Comparison of ENCODE assay signal across 31 cellular contexts in the genomic region with DNA sequence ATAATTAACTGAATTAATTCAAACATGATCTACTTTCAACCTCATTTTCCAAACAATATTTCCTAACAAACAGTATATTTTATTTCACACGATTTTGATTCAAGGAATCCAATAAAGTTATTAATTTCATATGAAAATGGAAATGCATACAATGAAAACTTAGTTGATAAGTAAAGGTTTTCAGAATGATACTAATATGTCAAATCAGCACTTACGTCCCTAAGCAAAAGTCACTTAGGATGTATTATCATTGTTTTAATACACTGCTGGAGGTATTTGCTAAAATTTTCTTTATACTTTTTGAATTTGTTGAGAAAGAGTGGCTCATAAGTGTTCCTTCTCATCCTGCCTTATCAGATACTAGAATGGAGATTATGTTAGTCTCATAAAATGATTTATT.
"Had no signal": no experiment of that assay in that cellular context is flagged by ENCODE, and none has a peak within 500 bp of the region (broad histone marks: within the 10 kb centered on the region; RNA-seq: fewer than 3 reads in every experiment).

No MANE protein-coding gene starts in this region.

- H3K9me3 ChIP-seq: ovary, psoas muscle, suprapubic skin, testis, tibial artery, transverse colon, upper lobe of right lung, vagina had no signal

- H3K4me3 ChIP-seq: neural progenitor cell, ovary, psoas muscle, skin epidermis, smooth muscle cell, spleen, suprapubic skin, testis, tibial artery, transverse colon, upper lobe of right lung, vagina had no signal

- H3K4me3 Mint-ChIP-seq: natural killer cell; nephron; neural progenitor cell; stimulated activated memory B cell treated with anti-CD40 and anti-IgM and Interleukin-4, amounts not matched to agents 10 μg/mL and 1 μg/mL and 100 μg/mL, for 72 hours; stimulated activated naive CD8-positive, alpha-beta T cell treated with anti-CD3 and anti-CD28 coated beads, Interleukin-15, amount 100 ng/mL, for 72 hours; type B pancreatic cell had no signal

- H3K27ac Mint-ChIP-seq: natural killer cell; nephron; neural progenitor cell; progenitor cell of endocrine pancreas; stimulated activated memory B cell treated with anti-CD40 and anti-IgM and Interleukin-4, amounts not matched to agents 10 μg/mL and 1 μg/mL and 100 μg/mL, for 72 hours; stimulated activated naive CD8-positive, alpha-beta T cell treated with anti-CD3 and anti-CD28 coated beads, Interleukin-15, amount 100 ng/mL, for 72 hours; type B pancreatic cell had no signal

- H3K27ac ChIP-seq: neural progenitor cell, ovary, parathyroid adenoma, psoas muscle, skin epidermis, spleen, suprapubic skin, testis, tibial artery, transverse colon, upper lobe of right lung, vagina had no signal

- H2AFZ ChIP-seq: neural progenitor cell, parathyroid adenoma had no signal

- H3K9ac ChIP-seq: neural progenitor cell, parathyroid adenoma had no signal

- H3K4me1 ChIP-seq: neural progenitor cell, parathyroid adenoma, psoas muscle, spleen, suprapubic skin, testis, tibial artery, transverse colon, upper lobe of right lung, vagina had no signal

- H3K36me3 ChIP-seq: neural progenitor cell, ovary, spleen, suprapubic skin, tibial artery, transverse colon, upper lobe of right lung, vagina had no signal

- DNase-seq: natural killer cell; occipital lobe; ovary; posterior cingulate gyrus; psoas muscle; right cardiac atrium; spleen; stimulated activated CD4-positive, alpha-beta T cell treated with anti-CD3 and anti-CD28 coated beads, Interleukin-12 subunit alpha, Interleukin-12 subunit beta, amount 100 ng/mL, for 4 hours; stimulated activated CD4-positive, alpha-beta T cell treated with anti-CD3 and anti-CD28 coated beads, Interleukin-1b, Interleukin-23, amount 100 ng/mL, for 48 hours; stimulated activated CD4-positive, alpha-beta T cell treated with anti-CD3 and anti-CD28 coated beads, Interleukin-4, amount 100 ng/mL, for 1 hour; stimulated activated CD4-positive, alpha-beta T cell treated with anti-CD3 and anti-CD28 coated beads, Interleukin-4, amount 100 ng/mL, for 4 hours; stimulated activated CD8-positive, alpha-beta memory T cell treated with anti-CD3 and anti-CD28 coated beads, Interleukin-4, amount 100 ng/mL, for 48 hours; stimulated activated naive CD4-positive, alpha-beta T cell; stimulated activated naive CD8-positive, alpha-beta T cell treated with anti-CD3 and anti-CD28 coated beads, Interleukin-15, amount 100 ng/mL, for 72 hours; stimulated activated naive CD8-positive, alpha-beta T cell treated with anti-CD3 and anti-CD28 coated beads, Interleukin-15, Interleukin-2, amounts not matched to agents 100 U/mL and 50 U/mL, for 24 hours; substantia nigra; testis; tibial artery; transverse colon; upper lobe of right lung had no signal

- ATAC-seq: natural killer cell; psoas muscle; right cardiac atrium; sciatic nerve; stimulated activated memory B cell treated with anti-CD40 and anti-IgM and Interleukin-4, amounts not matched to agents 10 μg/mL and 1 μg/mL and 100 μg/mL, for 72 hours; stimulated activated naive CD8-positive, alpha-beta T cell treated with anti-CD3 and anti-CD28 coated beads, Interleukin-15, amount 100 ng/mL, for 72 hours; stimulated activated naive CD8-positive, alpha-beta T cell treated with anti-CD3 and anti-CD28 coated beads, Interleukin-15, Interleukin-2, amounts not matched to agents 100 U/mL and 50 U/mL, for 24 hours; upper lobe of right lung had no signal

- H3K27me3 Mint-ChIP-seq: progenitor cell of endocrine pancreas; stimulated activated memory B cell treated with anti-CD40 and anti-IgM and Interleukin-4, amounts not matched to agents 10 μg/mL and 1 μg/mL and 100 μg/mL, for 72 hours; stimulated activated naive CD8-positive, alpha-beta T cell treated with anti-CD3 and anti-CD28 coated beads, Interleukin-15, amount 100 ng/mL, for 72 hours; type B pancreatic cell had no signal

- H3K79me2 ChIP-seq: parathyroid adenoma had no signal

- H3K4me1 Mint-ChIP-seq: natural killer cell; nephron; neural progenitor cell; stimulated activated memory B cell treated with anti-CD40 and anti-IgM and Interleukin-4, amounts not matched to agents 10 μg/mL and 1 μg/mL and 100 μg/mL, for 72 hours; stimulated activated naive CD8-positive, alpha-beta T cell treated with anti-CD3 and anti-CD28 coated beads, Interleukin-15, amount 100 ng/mL, for 72 hours had no signal

- H3K9me3 Mint-ChIP-seq: nephron; neural progenitor cell; stimulated activated naive CD8-positive, alpha-beta T cell treated with anti-CD3 and anti-CD28 coated beads, Interleukin-15, amount 100 ng/mL, for 72 hours had no signal

- H3K27me3 ChIP-seq: neural progenitor cell, ovary, spleen, suprapubic skin, testis, tibial artery, transverse colon, upper lobe of right lung, vagina had no signal

- H3K4me2 ChIP-seq: neural progenitor cell, smooth muscle cell had no signal

- H3K36me3 Mint-ChIP-seq: natural killer cell; neural progenitor cell; stimulated activated memory B cell treated with anti-CD40 and anti-IgM and Interleukin-4, amounts not matched to agents 10 μg/mL and 1 μg/mL and 100 μg/mL, for 72 hours; type B pancreatic cell had no signal
